In the genomic region with DNA sequence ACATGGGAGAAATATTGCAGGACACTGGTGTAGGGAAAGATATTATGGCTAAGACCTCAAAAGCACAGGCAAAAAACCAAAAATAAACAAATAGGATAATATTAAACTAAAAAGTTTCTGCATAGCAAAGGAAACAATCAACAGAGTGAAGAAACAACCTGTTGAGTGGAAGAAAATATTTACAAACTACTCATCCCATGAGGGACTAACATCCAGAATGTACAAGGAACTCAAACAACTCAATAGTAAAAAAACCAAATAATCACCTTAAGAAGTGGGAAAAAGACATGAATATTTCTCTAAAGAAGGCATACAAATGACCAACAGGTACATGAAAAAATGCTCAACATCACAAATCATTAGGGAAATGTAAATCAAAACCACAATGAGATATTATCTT, we compare ENCODE assay signal across 29 cellular contexts. TPM values are rescaled to one million over a fixed set of nuclear protein-coding genes. Genes with fewer than 3 reads are reported as not detected.
DNase-seq lines count a peak whose midpoint lies in the region; ATAC-seq and TF ChIP-seq lines count a peak whose summit lies in the region.
"Had no signal": no experiment of that assay in that cellular context is flagged by ENCODE, and none has a peak within 500 bp of the region (broad histone marks: within the 10 kb centered on the region; RNA-seq: fewer than 3 reads in every experiment).

No MANE protein-coding gene starts in this region.

- H3K4me3 Mint-ChIP-seq in activated CD8-positive, alpha-beta memory T cell treated with anti-CD3 and anti-CD28 coated beads, Interleukin-2, amount 10 ng/mL, durations not matched to agents 7 days and 5 days: no peak overlapping the region
- H3K4me3 Mint-ChIP-seq: B cell; CD4-positive, alpha-beta memory T cell; CD4-positive, alpha-beta T cell; CD4-positive, CD25-positive, alpha-beta regulatory T cell; CD8-positive, alpha-beta memory T cell; CD8-positive, alpha-beta T cell had no signal

- no peak overlapping the region for H3K27ac Mint-ChIP-seq in activated CD8-positive, alpha-beta memory T cell treated with anti-CD3 and anti-CD28 coated beads, Interleukin-2, amount 10 ng/mL, durations not matched to agents 7 days and 5 days
- H3K27ac Mint-ChIP-seq: B cell; CD14-positive monocyte; CD4-positive, alpha-beta memory T cell; CD4-positive, alpha-beta T cell; CD4-positive, CD25-positive, alpha-beta regulatory T cell; CD8-positive, alpha-beta memory T cell; CD8-positive, alpha-beta T cell had no signal

- POLR2A ChIA-PET in HEK293 (lab: Yijun Ruan, JAX): no interaction called here

- H3K27ac ChIP-seq in HEK293 (ENCODE audit: extremely low read depth, low read depth, low read length): no peak overlapping the region
- H3K27ac ChIP-seq: 22Rv1; A549; BLaER1; BLaER1 treated with 17β-estradiol and CSF1 and Interleukin-3, amounts not matched to agents 10 nM and 100 nM; C4-2B had no signal

- peaks cover 16% of the 10 kb centered on the region for H3K9me3 Mint-ChIP-seq in activated CD8-positive, alpha-beta memory T cell treated with anti-CD3 and anti-CD28 coated beads, Interleukin-2, amount 10 ng/mL, durations not matched to agents 7 days and 5 days (ENCODE audit: low read depth)

- no peak for DNase-seq in activated CD8-positive, alpha-beta memory T cell treated with anti-CD3 and anti-CD28 coated beads, Interleukin-2, amount 10 ng/mL, durations not matched to agents 7 days and 5 days
- DNase-seq: 8988T; ACHN; AML-193; BE2C; C1 segment of cervical spinal cord; Caco-2; Calu3; CD4-positive, alpha-beta memory T cell; CD4-positive, alpha-beta T cell; CD4-positive, CD25-positive, alpha-beta regulatory T cell; CD8-positive, alpha-beta memory T cell; CD8-positive, alpha-beta T cell; COR-L47; DMS 273 treated with DMSO at 0.1 percent for 48 hours; DMS153; DMS53; DMS79; DMS79 treated with DMSO at 0.1 percent for 48 hours; DND-41; EL had no signal

- CTCF ChIA-PET in HEK293 (lab: Yijun Ruan, JAX): no interaction called here
- CTCF ChIA-PET in activated CD8-positive, alpha-beta memory T cell treated with anti-CD3 and anti-CD28 coated beads, Interleukin-2, amount 10 ng/mL, durations not matched to agents 7 days and 5 days (lab: Charles Lee): no interaction called here

- H3K36me3 ChIP-seq in HEK293 (ENCODE audit: control insufficient read depth in 2 of 2, insufficient read depth in 1 of 2, low read length in 2 of 2): no peaks in the 10 kb centered on the region
- H3K36me3 ChIP-seq: BE2C had no signal

- peaks cover 2% of the 10 kb centered on the region for H3K4me1 Mint-ChIP-seq in activated CD8-positive, alpha-beta memory T cell treated with anti-CD3 and anti-CD28 coated beads, Interleukin-2, amount 10 ng/mL, durations not matched to agents 7 days and 5 days
- H3K4me1 Mint-ChIP-seq: B cell; CD4-positive, alpha-beta memory T cell; CD4-positive, CD25-positive, alpha-beta regulatory T cell; CD8-positive, alpha-beta memory T cell had no signal

- H3K27me3 Mint-ChIP-seq in activated CD8-positive, alpha-beta memory T cell treated with anti-CD3 and anti-CD28 coated beads, Interleukin-2, amount 10 ng/mL, durations not matched to agents 7 days and 5 days: peaks cover 13% of the 10 kb centered on the region

- no peak overlapping the region for H3K4me3 ChIP-seq in HEK293 (ENCODE audit: low read depth, low read length)
- H3K4me3 ChIP-seq: A549; BLaER1; BLaER1 treated with 17β-estradiol and CSF1 and Interleukin-3, amounts not matched to agents 10 nM and 100 nM had no signal

- H3K36me3 Mint-ChIP-seq in activated CD8-positive, alpha-beta memory T cell treated with anti-CD3 and anti-CD28 coated beads, Interleukin-2, amount 10 ng/mL, durations not matched to agents 7 days and 5 days: peaks cover 8% of the 10 kb centered on the region

- H3K4me1 ChIP-seq in HEK293 (ENCODE audit: control insufficient read depth, insufficient read depth, low read length): no peaks in the 10 kb centered on the region
- H3K4me1 ChIP-seq: A549; BE2C; BLaER1; BLaER1 treated with 17β-estradiol and CSF1 and Interleukin-3, amounts not matched to agents 10 nM and 100 nM; Caco-2 had no signal

- no peak for TF ChIP-seq CTCF in HEK293 (tag by site-specific recombination; IDR thresholded peaks at IDR 0.05)

- no peaks in the 10 kb centered on the region for H3K9me3 ChIP-seq in HEK293 (ENCODE audit: control insufficient read depth, insufficient read depth, low read depth, low read length)
- H3K9me3 ChIP-seq: BE2C had no signal

- ATAC-seq in activated CD8-positive, alpha-beta memory T cell treated with anti-CD3 and anti-CD28 coated beads, Interleukin-2, amount 10 ng/mL, durations not matched to agents 7 days and 5 days: no peak
- ATAC-seq: A549; CD8-positive, alpha-beta T cell had no signal

TF ChIP-seq in HEK293, 187 proteins besides CTCF, POLR2A, EP300 and RAD21:
- TF ChIP-seq SCRT1 (tag by site-specific recombination; IDR thresholded peaks at IDR 0.05; ENCODE audit: borderline replicate concordance): peak; percentile 92
- TF ChIP-seq ZNF776 (tag by site-specific recombination; IDR thresholded peaks at IDR 0.05; ENCODE audit: borderline replicate concordance): no peak
- TF ChIP-seq, protein P1, sequence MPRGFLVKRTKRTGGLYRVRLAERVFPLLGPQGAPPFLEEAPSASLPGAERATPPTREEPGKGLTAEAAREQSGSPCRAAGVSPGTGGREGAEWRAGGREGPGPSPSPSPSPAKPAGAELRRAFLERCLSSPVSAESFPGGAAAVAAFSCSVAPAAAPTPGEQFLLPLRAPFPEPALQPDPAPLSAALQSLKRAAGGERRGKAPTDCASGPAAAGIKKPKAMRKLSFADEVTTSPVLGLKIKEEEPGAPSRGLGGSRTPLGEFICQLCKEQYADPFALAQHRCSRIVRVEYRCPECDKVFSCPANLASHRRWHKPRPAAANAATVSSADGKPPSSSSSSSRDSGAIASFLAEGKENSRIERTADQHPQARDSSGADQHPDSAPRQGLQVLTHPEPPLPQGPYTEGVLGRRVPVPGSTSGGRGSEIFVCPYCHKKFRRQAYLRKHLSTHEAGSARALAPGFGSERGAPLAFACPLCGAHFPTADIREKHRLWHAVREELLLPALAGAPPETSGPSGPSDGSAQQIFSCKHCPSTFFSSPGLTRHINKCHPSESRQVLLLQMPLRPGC (tag by site-specific recombination; IDR thresholded peaks at IDR 0.05): no peak
- TF ChIP-seq, protein P2, sequence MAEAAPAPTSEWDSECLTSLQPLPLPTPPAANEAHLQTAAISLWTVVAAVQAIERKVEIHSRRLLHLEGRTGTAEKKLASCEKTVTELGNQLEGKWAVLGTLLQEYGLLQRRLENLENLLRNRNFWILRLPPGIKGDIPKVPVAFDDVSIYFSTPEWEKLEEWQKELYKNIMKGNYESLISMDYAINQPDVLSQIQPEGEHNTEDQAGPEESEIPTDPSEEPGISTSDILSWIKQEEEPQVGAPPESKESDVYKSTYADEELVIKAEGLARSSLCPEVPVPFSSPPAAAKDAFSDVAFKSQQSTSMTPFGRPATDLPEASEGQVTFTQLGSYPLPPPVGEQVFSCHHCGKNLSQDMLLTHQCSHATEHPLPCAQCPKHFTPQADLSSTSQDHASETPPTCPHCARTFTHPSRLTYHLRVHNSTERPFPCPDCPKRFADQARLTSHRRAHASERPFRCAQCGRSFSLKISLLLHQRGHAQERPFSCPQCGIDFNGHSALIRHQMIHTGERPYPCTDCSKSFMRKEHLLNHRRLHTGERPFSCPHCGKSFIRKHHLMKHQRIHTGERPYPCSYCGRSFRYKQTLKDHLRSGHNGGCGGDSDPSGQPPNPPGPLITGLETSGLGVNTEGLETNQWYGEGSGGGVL (tag by site-specific recombination; IDR thresholded peaks at IDR 0.05): no peak
- TF ChIP-seq SCRT2 (tag by site-specific recombination; IDR thresholded peaks at IDR 0.05): peak; percentile 95
- TF ChIP-seq ZNF473 (tag by site-specific recombination; IDR thresholded peaks at IDR 0.05): no peak
- TF ChIP-seq, protein P3, sequence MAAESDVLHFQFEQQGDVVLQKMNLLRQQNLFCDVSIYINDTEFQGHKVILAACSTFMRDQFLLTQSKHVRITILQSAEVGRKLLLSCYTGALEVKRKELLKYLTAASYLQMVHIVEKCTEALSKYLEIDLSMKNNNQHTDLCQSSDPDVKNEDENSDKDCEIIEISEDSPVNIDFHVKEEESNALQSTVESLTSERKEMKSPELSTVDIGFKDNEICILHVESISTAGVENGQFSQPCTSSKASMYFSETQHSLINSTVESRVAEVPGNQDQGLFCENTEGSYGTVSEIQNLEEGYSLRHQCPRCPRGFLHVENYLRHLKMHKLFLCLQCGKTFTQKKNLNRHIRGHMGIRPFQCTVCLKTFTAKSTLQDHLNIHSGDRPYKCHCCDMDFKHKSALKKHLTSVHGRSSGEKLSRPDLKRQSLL (tag by site-specific recombination; IDR thresholded peaks at IDR 0.05): no peak
- TF ChIP-seq ZEB2 (tag by site-specific recombination; IDR thresholded peaks at IDR 0.05): no peak

RNA-seq across cellular contexts. Expression of a gene that starts 10.0 kb away (rescaled TPM):
- total RNA-seq in activated CD8-positive, alpha-beta memory T cell treated with anti-CD3 and anti-CD28 coated beads, Interleukin-2, amount 10 ng/mL, durations not matched to agents 7 days and 5 days: 10 to 100 TPM; 52.3 to 61.2 TPM
